15 cellular contexts compared by ENCODE assay signal in genomic region chr21:41846536-41846935, GRCh38. TPM values are rescaled to one million over a fixed set of nuclear protein-coding genes. Genes with fewer than 3 reads are reported as not detected.
DNase-seq lines count a peak whose midpoint lies in the region; ATAC-seq and TF ChIP-seq lines count a peak whose summit lies in the region.
"Had no signal": no experiment of that assay in that cellular context is flagged by ENCODE, and none has a peak within 500 bp of the region (broad histone marks: within the 10 kb centered on the region; RNA-seq: fewer than 3 reads in every experiment).

No MANE protein-coding gene starts in this region.

- H2AFZ ChIP-seq in H9 (ENCODE audit: low read length) (no peak overlapping the region), smooth muscle cell (ENCODE audit: low read depth) (no peak overlapping the region)

- H3K4me3 ChIP-seq in smooth muscle cell (no peak overlapping the region), coronary artery (no peak overlapping the region)
- H3K4me3 ChIP-seq: A549 had no signal

- H2BK15ac ChIP-seq in H9 (ENCODE audit: low read depth, low read length) = no peak overlapping the region

- no peak overlapping the region for H2AK5ac ChIP-seq in H9 (ENCODE audit: insufficient read length, low read length)

- H3K79me2 ChIP-seq in H9 (ENCODE audit: insufficient read depth, low read length) (no peaks in the 10 kb centered on the region), smooth muscle cell (ENCODE audit: low read depth) (no peaks in the 10 kb centered on the region)

- no peak overlapping the region for H4K91ac ChIP-seq in H9 (ENCODE audit: insufficient read length, low read depth, low read length)

- no peak overlapping the region for H2BK20ac ChIP-seq in H9 (ENCODE audit: low read depth, low read length, poor library complexity, severe bottlenecking)

- ATAC-seq in stimulated activated naive CD8-positive, alpha-beta T cell treated with anti-CD3 and anti-CD28 coated beads, Interleukin-15, Interleukin-2, amounts not matched to agents 100 U/mL and 50 U/mL, for 24 hours = no peak
- no peak for ATAC-seq in HG03460 (IDR thresholded peaks at IDR 0.05; ENCODE audit: unreplicated experiment)
- ATAC-seq: CD8-positive, alpha-beta T cell had no signal

- CTCF ChIA-PET in RWPE1 (lab: Yijun Ruan, JAX) = no interaction called here

- H4K8ac ChIP-seq in H9 (replicated peaks; ENCODE audit: insufficient read length, low read depth, low read length) = no peak overlapping the region

- DNase-seq in H9 (no peak), RWPE1 (ENCODE audit: low spot score) (no peak), nephron progenitor cell (no peak), smooth muscle cell (lab: John Stamatoyannopoulos, UW; ENCODE audit: unreplicated experiment) (no peak), coronary artery (ENCODE audit: low spot score) (no peak)
- no peak for DNase-seq in stimulated activated naive CD8-positive, alpha-beta T cell treated with anti-CD3 and anti-CD28 coated beads, Interleukin-15, Interleukin-2, amounts not matched to agents 100 U/mL and 50 U/mL, for 24 hours
- no peak for DNase-seq in stimulated activated CD4-positive, alpha-beta T cell treated with anti-CD3 and anti-CD28 coated beads, Interleukin-15, amount 100 ng/mL, for 24 hours
- DNase-seq: BE2C; Caco-2; CD8-positive, alpha-beta T cell; DND-41; GDM1 had no signal

- no peaks in the 10 kb centered on the region for H3K23me2 ChIP-seq in H9 (ENCODE audit: insufficient read length, low read depth, low read length, poor library complexity, severe bottlenecking)

- H3K27me3 Mint-ChIP-seq in H9 (ENCODE audit: low read depth) (no peaks in the 10 kb centered on the region), nephron progenitor cell (ENCODE audit: low read depth, poor library complexity) (no peaks in the 10 kb centered on the region)

- H3K4me3 Mint-ChIP-seq in H9 (no peak overlapping the region), nephron progenitor cell (no peak overlapping the region)
- H3K4me3 Mint-ChIP-seq: CD14-positive monocyte; CD8-positive, alpha-beta T cell had no signal

- TF ChIP-seq CTCF in H9 (conservative IDR thresholded peaks at IDR 0.05) = no peak
- no peak for TF ChIP-seq CTCF in RWPE1 (conservative IDR thresholded peaks at IDR 0.05; ENCODE audit: low read depth)
- TF ChIP-seq CTCF in nephron progenitor cell (IDR thresholded peaks at IDR 0.05) = no peak
- TF ChIP-seq CTCF in smooth muscle cell (IDR thresholded peaks at IDR 0.05; ENCODE audit: borderline replicate concordance, insufficient read depth, poor library complexity, severe bottlenecking) = no peak
- no peak for TF ChIP-seq CTCF in coronary artery (IDR thresholded peaks at IDR 0.05)

- no peak overlapping the region for H4K5ac ChIP-seq in H9 (ENCODE audit: insufficient read length, low read depth, low read length)

- H3T11ph ChIP-seq in H9 (ENCODE audit: low read length) = no peak overlapping the region

- H3K4me2 ChIP-seq in H9 (ENCODE audit: insufficient read depth, insufficient read length, low read length) (no peak overlapping the region), smooth muscle cell (no peak overlapping the region)
- H3K4me2 ChIP-seq: A549 had no signal

- H3K9ac ChIP-seq in H9 (ENCODE audit: extremely low read depth, insufficient read length, low read length) = no peak overlapping the region
- no peak overlapping the region for H3K9ac ChIP-seq in smooth muscle cell (ENCODE audit: low read depth)

- no peak overlapping the region for H3K27ac ChIP-seq in H9 (ENCODE audit: insufficient read length, low read depth, low read length)
- H3K27ac ChIP-seq in RWPE1 = peak overlapping the region; percentile 41
- peak overlapping the region; percentile 9 for H3K27ac ChIP-seq in smooth muscle cell (ENCODE audit: low read depth)
- no peak overlapping the region for H3K27ac ChIP-seq in coronary artery
- H3K27ac ChIP-seq: A549 had no signal

- H3K9me3 Mint-ChIP-seq in H9 (peaks cover 2 to 3% of the 10 kb centered on the region in 2 experiments; a peak in 1 of 5 replicates), nephron progenitor cell (peaks cover 15% of the 10 kb centered on the region)
- H3K9me3 Mint-ChIP-seq: CD8-positive, alpha-beta T cell had no signal

- H3K56ac ChIP-seq in H9 (ENCODE audit: insufficient read length, low read depth, low read length) = no peak overlapping the region

- POLR2A ChIA-PET in RWPE1 (lab: Yijun Ruan, JAX; ENCODE audit: low non-redundant PET) = no interaction called here

- H3K4me1 ChIP-seq in H9 (ENCODE audit: insufficient read depth, low read length) (no peaks in the 10 kb centered on the region), smooth muscle cell (ENCODE audit: low read depth) (no peaks in the 10 kb centered on the region)
- H3K4me1 ChIP-seq: BE2C, Caco-2 had no signal

- no peak overlapping the region for H2BK5ac ChIP-seq in H9 (ENCODE audit: insufficient read length, low read length)

- H2BK120ac ChIP-seq in H9 (ENCODE audit: low read depth, low read length, poor library complexity, severe bottlenecking) = no peak overlapping the region

- no peaks in the 10 kb centered on the region for H4K20me1 ChIP-seq in H9 (ENCODE audit: control insufficient read depth, insufficient read depth, insufficient read length)
- H4K20me1 ChIP-seq in smooth muscle cell (ENCODE audit: low read depth) = no peaks in the 10 kb centered on the region

- H3K9me3 ChIP-seq in H9 (ENCODE audit: control insufficient read depth, low read depth, low read length) (no peaks in the 10 kb centered on the region), smooth muscle cell (replicated peaks; ENCODE audit: low read depth) (peaks cover 4% of the 10 kb centered on the region)
- H3K9me3 ChIP-seq: BE2C, Caco-2 had no signal

- H3K36me3 Mint-ChIP-seq in H9 (ENCODE audit: insufficient read depth in 1 of 3, low read depth in 3 of 3) (peaks cover 13 to 28% (median 18%) of the 10 kb centered on the region in 3 experiments), nephron progenitor cell (ENCODE audit: low read depth) (peaks cover 43% of the 10 kb centered on the region)

- peak overlapping the region in 2 of 3 experiments; percentile 23 to 55; a peak in 3 of 7 replicates for H3K27ac Mint-ChIP-seq in H9
- peak overlapping the region; percentile 77 for H3K27ac Mint-ChIP-seq in nephron progenitor cell
- H3K27ac Mint-ChIP-seq: CD8-positive, alpha-beta T cell had no signal

- no peak overlapping the region for H2BK12ac ChIP-seq in H9 (ENCODE audit: insufficient read length, low read depth, low read length)

- H3K18ac ChIP-seq in H9 (ENCODE audit: insufficient read length, low read depth, low read length) = no peak overlapping the region

- peaks cover 8% of the 10 kb centered on the region for H3K36me3 ChIP-seq in smooth muscle cell (ENCODE audit: low read depth)
- H3K36me3 ChIP-seq: BE2C had no signal

- H3K27me3 ChIP-seq in H9 (ENCODE audit: insufficient read depth, low read length) = no peaks in the 10 kb centered on the region
- no peaks in the 10 kb centered on the region for H3K27me3 ChIP-seq in smooth muscle cell (ENCODE audit: low read depth)
- H3K27me3 ChIP-seq: BE2C had no signal

- no CpG with 5 or more reads among the region's 7 CpGs for WGBS in H9 (ENCODE audit: extremely low coverage, insufficient read length, low lambda C conversion rate)
- WGBS in smooth muscle cell (ENCODE audit: low lambda C conversion rate) = 90% methylated on average over 7 of the region's 7 CpGs

- H3K23ac ChIP-seq in H9 (ENCODE audit: insufficient read length, low read depth, low read length) = no peak overlapping the region

- no peaks in the 10 kb centered on the region for H3F3A ChIP-seq in smooth muscle cell (ENCODE audit: low read depth)

- no peak overlapping the region for H3K4ac ChIP-seq in H9 (ENCODE audit: low read depth, low read length)

- 0 out of 4 replicates have a peak, but pooled peaks cover 0 to 4% of the 10 kb centered on the region in 2 experiments for H3K4me1 Mint-ChIP-seq in H9
- peaks cover 30% of the 10 kb centered on the region for H3K4me1 Mint-ChIP-seq in nephron progenitor cell
- H3K4me1 Mint-ChIP-seq: CD14-positive monocyte had no signal

- no peaks in the 10 kb centered on the region for H3K79me1 ChIP-seq in H9 (ENCODE audit: insufficient read depth, low read depth, low read length, poor library complexity, severe bottlenecking)

- no peak overlapping the region for H3K14ac ChIP-seq in H9 (ENCODE audit: insufficient read depth, low read length)

RNA-seq across cellular contexts. Expression of gene PRDM15, which starts 32.6 kb away (rescaled TPM):
- 9.9 TPM in 2 replicates for total RNA-seq in H9 (2021)
- total RNA-seq in smooth muscle cell = 5.4 and 6.8 TPM in 2 replicates
- 2.0 and 5.9 TPM in 2 replicates for polyA plus RNA-seq in smooth muscle cell

Comparison
In these comparisons a context has a peak if more than half of its experiments do, and no peak if none do; other contexts are left out.
1. H3K27ac ChIP-seq: peak in RWPE1 (single experiment) and smooth muscle cell (single experiment); none in H9 (single experiment) and coronary artery (0 of 2).